ENCODE assay signal across 1 cellular context in the genomic region with DNA sequence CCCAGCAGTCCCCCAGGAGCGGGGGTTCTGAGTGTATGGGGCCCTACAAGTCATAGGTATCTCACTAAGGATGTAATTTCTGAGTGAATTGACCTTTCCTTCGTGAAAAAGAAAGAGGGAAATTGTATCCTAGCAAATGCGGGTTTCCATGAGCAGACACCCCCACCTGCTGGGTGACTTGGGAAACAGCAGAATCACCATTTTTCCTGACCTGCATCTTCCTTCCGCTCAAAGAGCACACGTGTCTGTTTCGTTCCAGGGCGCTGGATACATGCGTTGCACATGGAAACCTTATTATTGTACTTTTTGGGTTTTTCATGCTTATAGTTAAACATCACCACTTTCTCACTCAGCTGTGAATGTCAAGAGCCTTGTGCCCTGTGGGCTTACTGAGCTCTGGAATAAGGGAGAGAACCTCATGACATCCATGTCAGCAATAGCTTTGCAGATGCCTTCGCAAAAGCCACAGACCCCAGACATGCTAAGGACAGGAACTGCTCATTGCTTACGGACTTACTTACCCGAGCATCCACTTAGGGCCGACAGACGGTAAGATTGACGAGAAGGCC.
TF ChIP-seq lines count a peak whose summit lies in the region.

No MANE protein-coding gene starts in this region.

TF ChIP-seq in GM23338, 12 proteins besides CTCF, POLR2A, EP300 and RAD21 (continued from another document):
- TF ChIP-seq ZNF462 (CRISPR knock-in tag; IDR thresholded peaks at IDR 0.05) = no peak
